Comparison of ENCODE assay signal across 15 cellular contexts in genomic region chr9:20144255-20144654, GRCh38.
DNase-seq lines count a peak whose midpoint lies in the region; ATAC-seq and TF ChIP-seq lines count a peak whose summit lies in the region.
"Had no signal": no experiment of that assay in that cellular context is flagged by ENCODE, and none has a peak within 500 bp of the region (broad histone marks: within the 10 kb centered on the region; RNA-seq: fewer than 3 reads in every experiment).

No MANE protein-coding gene starts in this region.

- CTCF ChIA-PET in activated CD8-positive, alpha-beta T cell treated with anti-CD3 and anti-CD28 coated beads, Interleukin-2, amount 10 ng/mL, durations not matched to agents 7 days and 5 days (lab: Charles Lee) = interaction anchor here (0.9 to 2.0 kb wide), 4 partner anchors 8 to 36 kb away, joined by 3 to 11 read pairs (median 4); no protein-coding TSS in a partner anchor

- no peaks in the 10 kb centered on the region for H3K9me3 Mint-ChIP-seq in activated T-cell treated with anti-CD3 and anti-CD28 coated beads, Interleukin-2, amount 50 U/mL, for 72 hours
- H3K9me3 Mint-ChIP-seq in activated T-cell treated with anti-CD3 and anti-CD28 coated beads, Interleukin-2, amount 50 U/mL, for 4 hours = no peaks in the 10 kb centered on the region
- H3K9me3 Mint-ChIP-seq in activated CD8-positive, alpha-beta T cell treated with anti-CD3 and anti-CD28 coated beads, Interleukin-2, amount 10 ng/mL, durations not matched to agents 7 days and 5 days (ENCODE audit: insufficient read depth) = no peaks in the 10 kb centered on the region
- no peaks in the 10 kb centered on the region for H3K9me3 Mint-ChIP-seq in stimulated activated naive CD8-positive, alpha-beta T cell treated with anti-CD3 and anti-CD28 coated beads, Interleukin-15, amount 100 ng/mL, for 72 hours

- POLR2A ChIA-PET in activated CD8-positive, alpha-beta T cell treated with anti-CD3 and anti-CD28 coated beads, Interleukin-2, amount 10 ng/mL, durations not matched to agents 7 days and 5 days (lab: Charles Lee) = interaction anchor here (0.6 to 1.3 kb wide), 2 partner anchors 65 to 478 kb away, joined by 3 read pairs; no protein-coding TSS in a partner anchor

- H3K4me3 Mint-ChIP-seq in activated T-cell treated with anti-CD3 and anti-CD28 coated beads, Interleukin-2, amount 50 U/mL, for 72 hours = peak overlapping the region; percentile 21 to 69
- no peak overlapping the region for H3K4me3 Mint-ChIP-seq in activated T-cell treated with anti-CD3 and anti-CD28 coated beads, Interleukin-2, amount 50 U/mL, for 4 hours
- peak overlapping the region; percentile 40 for H3K4me3 Mint-ChIP-seq in activated CD8-positive, alpha-beta T cell treated with anti-CD3 and anti-CD28 coated beads, Interleukin-2, amount 10 ng/mL, durations not matched to agents 7 days and 5 days
- peak overlapping the region; percentile 63 to 69 for H3K4me3 Mint-ChIP-seq in stimulated activated naive CD8-positive, alpha-beta T cell treated with anti-CD3 and anti-CD28 coated beads, Interleukin-15, amount 100 ng/mL, for 72 hours

- peaks cover 0 to 2% of the 10 kb centered on the region in 2 donors for H3K36me3 Mint-ChIP-seq in activated T-cell treated with anti-CD3 and anti-CD28 coated beads, Interleukin-2, amount 50 U/mL, for 72 hours (ENCODE audit: insufficient read depth in 2 of 2)
- H3K36me3 Mint-ChIP-seq in activated T-cell treated with anti-CD3 and anti-CD28 coated beads, Interleukin-2, amount 50 U/mL, for 4 hours (ENCODE audit: insufficient read depth) = no peaks in the 10 kb centered on the region
- peaks cover 8% of the 10 kb centered on the region for H3K36me3 Mint-ChIP-seq in activated CD8-positive, alpha-beta T cell treated with anti-CD3 and anti-CD28 coated beads, Interleukin-2, amount 10 ng/mL, durations not matched to agents 7 days and 5 days (ENCODE audit: low read depth)
- H3K36me3 Mint-ChIP-seq: T-cell had no signal

- no peak for ATAC-seq in activated T-cell treated with anti-CD3 and anti-CD28 coated beads, Interleukin-2, amount 50 U/mL, for 72 hours (replicated peaks in 1 of 2)
- ATAC-seq in activated T-cell treated with anti-CD3 and anti-CD28 coated beads, Interleukin-2, amount 50 U/mL, for 4 hours = no peak
- peak; percentile 53 for ATAC-seq in activated CD8-positive, alpha-beta T cell treated with anti-CD3 and anti-CD28 coated beads, Interleukin-2, amount 10 ng/mL, durations not matched to agents 7 days and 5 days
- peak; percentile 52 for ATAC-seq in stimulated activated naive CD8-positive, alpha-beta T cell treated with anti-CD3 and anti-CD28 coated beads, Interleukin-15, amount 100 ng/mL, for 72 hours
- ATAC-seq in omental fat pad (ENCODE audit: low FRiP score) = no peak
- ATAC-seq: Panc1 had no signal

- H3K4me1 Mint-ChIP-seq in activated T-cell treated with anti-CD3 and anti-CD28 coated beads, Interleukin-2, amount 50 U/mL, for 72 hours (ENCODE audit: low read depth) = peaks cover 11% of the 10 kb centered on the region
- peaks cover 2% of the 10 kb centered on the region for H3K4me1 Mint-ChIP-seq in activated T-cell treated with anti-CD3 and anti-CD28 coated beads, Interleukin-2, amount 50 U/mL, for 4 hours (ENCODE audit: low read depth)
- H3K4me1 Mint-ChIP-seq in activated CD8-positive, alpha-beta T cell treated with anti-CD3 and anti-CD28 coated beads, Interleukin-2, amount 10 ng/mL, durations not matched to agents 7 days and 5 days (ENCODE audit: low read depth) = peaks cover 27% of the 10 kb centered on the region
- peaks cover 9% of the 10 kb centered on the region for H3K4me1 Mint-ChIP-seq in stimulated activated naive CD8-positive, alpha-beta T cell treated with anti-CD3 and anti-CD28 coated beads, Interleukin-15, amount 100 ng/mL, for 72 hours

- TF ChIP-seq CTCF in omental fat pad (IDR thresholded peaks at IDR 0.05) = no peak

- no peak overlapping the region for H3K27ac Mint-ChIP-seq in activated T-cell treated with anti-CD3 and anti-CD28 coated beads, Interleukin-2, amount 50 U/mL, for 72 hours
- H3K27ac Mint-ChIP-seq in activated CD8-positive, alpha-beta T cell treated with anti-CD3 and anti-CD28 coated beads, Interleukin-2, amount 10 ng/mL, durations not matched to agents 7 days and 5 days = peak overlapping the region; percentile 86
- peak overlapping the region; percentile 84 to 88 for H3K27ac Mint-ChIP-seq in stimulated activated naive CD8-positive, alpha-beta T cell treated with anti-CD3 and anti-CD28 coated beads, Interleukin-15, amount 100 ng/mL, for 72 hours
- H3K27ac Mint-ChIP-seq: T-cell had no signal

- peaks cover 17% of the 10 kb centered on the region for H3K27me3 Mint-ChIP-seq in activated T-cell treated with anti-CD3 and anti-CD28 coated beads, Interleukin-2, amount 50 U/mL, for 72 hours (ENCODE audit: low read depth)
- peaks cover 3% of the 10 kb centered on the region for H3K27me3 Mint-ChIP-seq in activated T-cell treated with anti-CD3 and anti-CD28 coated beads, Interleukin-2, amount 50 U/mL, for 4 hours (ENCODE audit: low read depth)
- H3K27me3 Mint-ChIP-seq in activated CD8-positive, alpha-beta T cell treated with anti-CD3 and anti-CD28 coated beads, Interleukin-2, amount 10 ng/mL, durations not matched to agents 7 days and 5 days (ENCODE audit: low read depth) = no peaks in the 10 kb centered on the region
- H3K27me3 Mint-ChIP-seq in stimulated activated naive CD8-positive, alpha-beta T cell treated with anti-CD3 and anti-CD28 coated beads, Interleukin-15, amount 100 ng/mL, for 72 hours = peaks cover 28% of the 10 kb centered on the region

- peak in 1 of 2 donors; percentile 1 for DNase-seq in activated T-cell treated with anti-CD3 and anti-CD28 coated beads, Interleukin-2, amount 50 U/mL, for 72 hours
- DNase-seq in activated T-cell treated with anti-CD3 and anti-CD28 coated beads, Interleukin-2, amount 50 U/mL, for 4 hours = no peak
- DNase-seq in activated CD8-positive, alpha-beta T cell treated with anti-CD3 and anti-CD28 coated beads, Interleukin-2, amount 10 ng/mL, durations not matched to agents 7 days and 5 days = peak; percentile 39
- DNase-seq in left kidney (ENCODE audit: low read depth, low spot score) (peak; percentile 84), HuH-7 (ENCODE audit: low spot score) (no peak), omental fat pad (ENCODE audit: low spot score) (no peak)
- DNase-seq in stimulated activated naive CD8-positive, alpha-beta T cell treated with anti-CD3 and anti-CD28 coated beads, Interleukin-15, amount 100 ng/mL, for 72 hours = no peak
- DNase-seq in stimulated activated CD4-positive, alpha-beta T cell treated with anti-CD3 and anti-CD28 coated beads, Interleukin-1b, Interleukin-23, amount 100 ng/mL, for 48 hours = no peak
- DNase-seq: activated CD4-positive, alpha-beta T cell treated with anti-CD3 and anti-CD28 coated beads, Interleukin-2, amount 50 U/mL, for 4 hours; activated naive CD4-positive, alpha-beta T cell; erythroblast; hippocampal formation; mammary epithelial cell; T-cell had no signal

Comparison
In these comparisons a context has a peak if more than half of its experiments do, and no peak if none do; other contexts are left out.
1. ATAC-seq: peak in activated CD8-positive, alpha-beta T cell treated with anti-CD3 and anti-CD28 coated beads, Interleukin-2, amount 10 ng/mL, durations not matched to agents 7 days and 5 days (single experiment) and stimulated activated naive CD8-positive, alpha-beta T cell treated with anti-CD3 and anti-CD28 coated beads, Interleukin-15, amount 100 ng/mL, for 72 hours (single experiment); none in activated T-cell treated with anti-CD3 and anti-CD28 coated beads, Interleukin-2, amount 50 U/mL, for 72 hours (0 of 2), activated T-cell treated with anti-CD3 and anti-CD28 coated beads, Interleukin-2, amount 50 U/mL, for 4 hours (0 of 2) and omental fat pad (single experiment).
2. DNase-seq: peak in activated CD8-positive, alpha-beta T cell treated with anti-CD3 and anti-CD28 coated beads, Interleukin-2, amount 10 ng/mL, durations not matched to agents 7 days and 5 days (single experiment) and left kidney (single experiment); none in activated T-cell treated with anti-CD3 and anti-CD28 coated beads, Interleukin-2, amount 50 U/mL, for 4 hours (single experiment), stimulated activated naive CD8-positive, alpha-beta T cell treated with anti-CD3 and anti-CD28 coated beads, Interleukin-15, amount 100 ng/mL, for 72 hours (0 of 2), HuH-7 (single experiment), stimulated activated CD4-positive, alpha-beta T cell treated with anti-CD3 and anti-CD28 coated beads, Interleukin-1b, Interleukin-23, amount 100 ng/mL, for 48 hours (single experiment) and omental fat pad (single experiment).